Comparison of ENCODE assay signal across 8 cellular contexts in the genomic region with DNA sequence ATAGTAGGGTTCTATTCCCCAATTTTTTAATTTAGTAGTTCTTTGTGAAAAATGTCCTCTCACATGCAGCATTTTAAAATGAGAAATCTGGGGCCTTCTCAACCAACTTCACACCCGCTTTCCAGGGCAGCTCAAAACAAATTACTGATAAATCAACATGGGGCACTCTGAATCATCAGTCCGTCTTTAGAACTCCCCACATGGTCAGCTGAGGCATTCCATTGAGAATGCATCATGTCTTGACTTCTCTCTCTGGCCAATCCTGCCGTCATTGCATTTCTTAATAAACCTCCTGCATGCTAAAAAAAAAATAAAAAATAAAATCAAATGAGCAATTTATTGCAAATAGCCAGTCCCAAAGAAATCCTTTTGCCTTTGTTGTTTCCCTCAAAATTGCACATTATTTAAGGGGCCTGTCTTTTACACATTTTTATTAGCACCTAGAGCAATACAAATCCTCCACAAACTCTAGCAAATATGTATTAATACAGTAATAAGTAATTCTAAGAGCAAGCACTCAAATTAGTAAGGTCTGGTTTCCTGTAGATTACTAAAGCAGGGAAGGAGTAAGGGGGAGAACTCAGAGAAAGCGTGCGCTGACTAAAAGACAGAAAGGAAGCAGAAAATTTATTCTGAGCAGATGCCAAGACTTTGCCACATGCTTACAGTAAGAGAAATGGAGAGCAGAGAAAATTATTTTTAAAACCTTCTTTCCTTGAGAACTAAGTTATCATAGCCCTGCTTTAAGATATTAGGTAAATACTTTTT.
DNase-seq lines count a peak whose midpoint lies in the region; ATAC-seq and TF ChIP-seq lines count a peak whose summit lies in the region.

No MANE protein-coding gene starts in this region.

- peaks cover 9% of the 10 kb centered on the region; the same call in 1 of the 2 replicates for H3K79me2 ChIP-seq in PC-9 (ENCODE audit: low read depth)

- TF ChIP-seq CTCF in GM13977 (IDR thresholded peaks at IDR 0.05; ENCODE audit: extremely low read depth, insufficient read depth, missing control alignments) = no peak
- no peak for TF ChIP-seq CTCF in PC-9 (conservative IDR thresholded peaks at IDR 0.05)

- peak; percentile 14 for DNase-seq in GM13977 (ENCODE audit: low spot score)
- DNase-seq in H4 (ENCODE audit: low spot score) = peak; percentile 85
- DNase-seq in PC-9 = peak; percentile 35 to 52
- DNase-seq in fibroblast of gingiva (ENCODE audit: low read depth) = peak; percentile 88
- peak; percentile 80 for DNase-seq in smooth muscle cell of the brain vasculature (ENCODE audit: low read depth, low spot score)
- no peak for DNase-seq in left colon
- DNase-seq in activated CD8-positive, alpha-beta memory T cell treated with anti-CD3 and anti-CD28 coated beads, Interleukin-2, amount 50 U/mL, for 48 hours = no peak

- no peak overlapping the region for H3K4me2 ChIP-seq in PC-9

- no peak overlapping the region for H2AFZ ChIP-seq in PC-9

- no peaks in the 10 kb centered on the region for H3K36me3 ChIP-seq in PC-9 (ENCODE audit: low read depth)

- peaks cover 10% of the 10 kb centered on the region for H3K4me1 ChIP-seq in PC-9 (replicated peaks; ENCODE audit: insufficient read depth)

- no peak overlapping the region for H3K4me3 ChIP-seq in PC-9

- no TSS peak for BruUV-seq in PC-9 (replicated peaks; lab: Mats Ljungman, UMichigan)

- POLR2A ChIA-PET in PC-9 (lab: Charles Lee; ENCODE audit: unreplicated experiment) = interaction anchor here (0.6 to 0.8 kb wide), 5 partner anchors 15 to 253 kb away, joined by 3 to 6 read pairs (median 4); no protein-coding TSS in a partner anchor

- H3F3A ChIP-seq in PC-9 (ENCODE audit: insufficient read depth, low read depth) = no peaks in the 10 kb centered on the region

- no peaks in the 10 kb centered on the region for H3K9me2 ChIP-seq in PC-9 (ENCODE audit: insufficient read depth)

- no peak overlapping the region for H3K27ac ChIP-seq in PC-9

- no peak for ATAC-seq in HG03025 (IDR thresholded peaks at IDR 0.05; ENCODE audit: low FRiP score, unreplicated experiment)
- ATAC-seq in left colon = no peak

- CTCF ChIA-PET in PC-9 (lab: Charles Lee) = no interaction called here

- H3K27me3 ChIP-seq in PC-9 (ENCODE audit: insufficient read depth, low read depth) = no peaks in the 10 kb centered on the region

- intact Hi-C loops in PC-9 (cut with micrococcal nuclease; ENCODE audit: unreplicated experiment) (no loop called here), left colon (cut with DNase I, micrococcal nuclease) (no loop called here)

- in situ Hi-C loops in GM13977 (cut with MboI; ENCODE audit: low pct_unique_long_range_greater_than_20kb, low sequenced_read_pairs, unreplicated experiment) = no loop called here

- no peaks in the 10 kb centered on the region for H3K9me3 ChIP-seq in PC-9 (ENCODE audit: insufficient read depth, low read depth)

- H4K20me1 ChIP-seq in PC-9 (ENCODE audit: insufficient read depth) = no peaks in the 10 kb centered on the region

Comparison
In these comparisons a context has a peak if more than half of its experiments do, and no peak if none do; other contexts are left out.
1. DNase-seq: peak in GM13977 (single experiment), H4 (single experiment), PC-9 (2 of 2), fibroblast of gingiva (single experiment) and smooth muscle cell of the brain vasculature (single experiment); none in left colon (0 of 2) and activated CD8-positive, alpha-beta memory T cell treated with anti-CD3 and anti-CD28 coated beads, Interleukin-2, amount 50 U/mL, for 48 hours (single experiment).